3 cellular contexts compared by ENCODE assay signal in genomic region chr19:34596989-34597388, GRCh38.
"Had no signal": no experiment of that assay in that cellular context is flagged by ENCODE, and none has a peak within 500 bp of the region (broad histone marks: within the 10 kb centered on the region; RNA-seq: fewer than 3 reads in every experiment).

No MANE protein-coding gene starts in this region.

- ATAC-seq: GM12878 had no signal

- H3K4me3 ChIP-seq: GM12878 had no signal

- DNase-seq: GDM1, GF-D8 had no signal
